In the genomic region with DNA sequence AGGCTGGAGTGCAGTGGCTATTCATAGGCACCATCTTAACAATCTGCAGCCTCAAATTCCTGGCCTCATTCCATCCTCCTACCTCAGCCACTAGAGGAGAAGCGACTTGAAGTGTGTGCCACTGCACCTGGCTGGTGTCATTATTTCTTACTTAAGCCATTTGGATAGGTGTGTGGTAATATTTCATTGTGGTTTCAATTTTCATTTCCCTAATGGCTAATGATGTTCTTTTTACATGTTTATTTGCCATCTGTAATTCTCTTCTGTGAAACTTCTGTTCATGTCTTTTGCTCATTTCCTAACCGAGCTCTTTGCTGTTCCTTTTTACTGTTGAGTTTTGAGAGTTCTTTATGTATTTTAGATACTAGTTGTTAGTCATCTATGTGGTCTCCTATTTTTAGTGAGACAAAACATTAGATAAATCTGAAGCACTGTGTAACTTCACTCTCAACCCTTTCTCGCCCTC, we compare ENCODE assay signal across 9 cellular contexts.
DNase-seq lines count a peak whose midpoint lies in the region; ATAC-seq and TF ChIP-seq lines count a peak whose summit lies in the region.
"Had no signal": no experiment of that assay in that cellular context is flagged by ENCODE, and none has a peak within 500 bp of the region (broad histone marks: within the 10 kb centered on the region; RNA-seq: fewer than 3 reads in every experiment).

No MANE protein-coding gene starts in this region.

- ATAC-seq in GM19025 (IDR thresholded peaks at IDR 0.05; ENCODE audit: low read depth, unreplicated experiment), result peak; percentile 71
- ATAC-seq in HG03064 (IDR thresholded peaks at IDR 0.05; ENCODE audit: low read depth, unreplicated experiment), result peak; percentile 70
- no peak for ATAC-seq in sciatic nerve

- H3K27me3 ChIP-seq in SK-N-SH (ENCODE audit: insufficient read depth), result no peaks in the 10 kb centered on the region

- DNase-seq in DMS79 (lab: John Stamatoyannopoulos, UW) (peak; percentile 63), RPMI8226 (peak; percentile 94), sciatic nerve (ENCODE audit: low spot score) (no peak), Calu3 (no peak), GM19238 (ENCODE audit: insufficient read length, low spot score) (no peak), SK-N-SH (no peak)
- DNase-seq: NCI-H2081 treated with DMSO at 0.1 percent for 48 hours had no signal

- H3K9me3 Mint-ChIP-seq in Calu3 (ENCODE audit: low read depth, unreplicated experiment), result no peaks in the 10 kb centered on the region

- TF ChIP-seq RAD21 in SK-N-SH (IDR thresholded peaks at IDR 0.05; ENCODE audit: low read length), result no peak

- H3K79me2 ChIP-seq in SK-N-SH (ENCODE audit: insufficient read depth), result peaks cover 35% of the 10 kb centered on the region

- H3K4me3 Mint-ChIP-seq in Calu3 (ENCODE audit: low read depth, unreplicated experiment), result no peak overlapping the region

- CTCF ChIA-PET in Calu3 (lab: Charles Lee), result no interaction called here
- CTCF ChIA-PET in SK-N-SH (lab: Yijun Ruan, JAX), result interaction anchor here (1.0 kb wide), 1 partner anchor 11 kb away, joined by 3 read pairs; no protein-coding TSS in a partner anchor

- TF ChIP-seq CTCF in Calu3 (IDR thresholded peaks at IDR 0.05; ENCODE audit: unreplicated experiment) (no peak), SK-N-SH (IDR thresholded peaks at IDR 0.05) (no peak)

- peaks cover 9% of the 10 kb centered on the region for H3K4me1 Mint-ChIP-seq in Calu3 (ENCODE audit: low read depth, unreplicated experiment)

- H3K4me3 ChIP-seq in SK-N-SH (ENCODE audit: low read depth in 2 of 2, low read length in 1 of 2), result no peak overlapping the region

- no peak overlapping the region for H2AFZ ChIP-seq in SK-N-SH (ENCODE audit: low read depth)

- H3K9me3 ChIP-seq in SK-N-SH, result no peaks in the 10 kb centered on the region

- no peak overlapping the region for H3K9ac ChIP-seq in SK-N-SH

- TF ChIP-seq EP300 in SK-N-SH (IDR thresholded peaks at IDR 0.05; ENCODE audit: borderline replicate concordance in 1 of 2, low read depth in 1 of 2, low read length in 1 of 2), result no peak

- H3K27ac ChIP-seq in SK-N-SH (ENCODE audit: low read depth in 2 of 2, low read length in 1 of 2), result peak overlapping the region in 1 of 2 experiments; percentile 21; a peak in 2 of 4 replicates

- peaks cover 8% of the 10 kb centered on the region for H3F3A ChIP-seq in SK-N-SH (replicated peaks; ENCODE audit: insufficient read depth)

- H4K20me1 ChIP-seq in SK-N-SH (ENCODE audit: insufficient read depth), result no peaks in the 10 kb centered on the region

- 95% methylated on average over 3 of the region's 3 CpGs for WGBS in SK-N-SH (ENCODE audit: low lambda C conversion rate)

- no peaks in the 10 kb centered on the region for H3K4me1 ChIP-seq in SK-N-SH (ENCODE audit: control insufficient read depth in 1 of 2, insufficient read depth in 2 of 2, low read depth in 1 of 2, low read length in 1 of 2)

- H3K9me2 ChIP-seq in SK-N-SH, result no peaks in the 10 kb centered on the region

- H3K36me3 Mint-ChIP-seq in Calu3 (ENCODE audit: insufficient read depth, unreplicated experiment), result peaks cover 6% of the 10 kb centered on the region

- peaks cover 0 to 5% of the 10 kb centered on the region in 2 experiments for H3K36me3 ChIP-seq in SK-N-SH (replicated peaks in 1 of 2; ENCODE audit: control insufficient read depth in 1 of 2, insufficient read depth in 2 of 2, low read length in 1 of 2)

- POLR2A ChIA-PET in SK-N-SH (lab: Yijun Ruan, JAX), result no interaction called here

- intact Hi-C loops in sciatic nerve (cut with DNase I) (no loop called here), Calu3 (cut with micrococcal nuclease; ENCODE audit: unreplicated experiment) (no loop called here)

- no peaks in the 10 kb centered on the region for H3K27me3 Mint-ChIP-seq in Calu3 (ENCODE audit: unreplicated experiment)

- H3K27ac Mint-ChIP-seq in Calu3 (ENCODE audit: unreplicated experiment), result no peak overlapping the region

- BruUV-seq in Calu3 (replicated peaks; lab: Mats Ljungman, UMichigan), result no TSS peak

- no peak overlapping the region for H3K4me2 ChIP-seq in SK-N-SH

TF ChIP-seq in SK-N-SH, 30 proteins besides CTCF, POLR2A, EP300 and RAD21:
- TF ChIP-seq EZH2phosphoT487 (IDR thresholded peaks at IDR 0.05; ENCODE audit: borderline replicate concordance, low read depth) (no peak), GATA2 (CRISPR knock-in tag; IDR thresholded peaks at IDR 0.05) (no peak), NFIC (IDR thresholded peaks at IDR 0.05; ENCODE audit: borderline replicate concordance) (no peak), RFX5 (IDR thresholded peaks at IDR 0.05; ENCODE audit: low read length) (no peak), USF1 (IDR thresholded peaks at IDR 0.05; ENCODE audit: borderline replicate concordance, low read depth) (no peak), FOXM1 (IDR thresholded peaks at IDR 0.05; ENCODE audit: low read depth) (no peak), RXRA (IDR thresholded peaks at IDR 0.05; ENCODE audit: borderline replicate concordance, low read depth) (no peak), YY1 (IDR thresholded peaks at IDR 0.05; ENCODE audit: low read depth) (no peak), MXI1 (IDR thresholded peaks at IDR 0.05; ENCODE audit: low read depth, low read length) (no peak), RCOR1 (IDR thresholded peaks at IDR 0.05; ENCODE audit: low read length) (no peak), TEAD4 (IDR thresholded peaks at IDR 0.05; ENCODE audit: borderline replicate concordance, insufficient read depth) (no peak), FOXJ3 (CRISPR knock-in tag; IDR thresholded peaks at IDR 0.05) (no peak)
- TF ChIP-seq, protein P1, sequence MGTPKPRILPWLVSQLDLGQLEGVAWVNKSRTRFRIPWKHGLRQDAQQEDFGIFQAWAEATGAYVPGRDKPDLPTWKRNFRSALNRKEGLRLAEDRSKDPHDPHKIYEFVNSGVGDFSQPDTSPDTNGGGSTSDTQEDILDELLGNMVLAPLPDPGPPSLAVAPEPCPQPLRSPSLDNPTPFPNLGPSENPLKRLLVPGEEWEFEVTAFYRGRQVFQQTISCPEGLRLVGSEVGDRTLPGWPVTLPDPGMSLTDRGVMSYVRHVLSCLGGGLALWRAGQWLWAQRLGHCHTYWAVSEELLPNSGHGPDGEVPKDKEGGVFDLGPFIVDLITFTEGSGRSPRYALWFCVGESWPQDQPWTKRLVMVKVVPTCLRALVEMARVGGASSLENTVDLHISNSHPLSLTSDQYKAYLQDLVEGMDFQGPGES (IDR thresholded peaks at IDR 0.05; ENCODE audit: low read depth, low read length), result no peak
- TF ChIP-seq, protein P2, sequence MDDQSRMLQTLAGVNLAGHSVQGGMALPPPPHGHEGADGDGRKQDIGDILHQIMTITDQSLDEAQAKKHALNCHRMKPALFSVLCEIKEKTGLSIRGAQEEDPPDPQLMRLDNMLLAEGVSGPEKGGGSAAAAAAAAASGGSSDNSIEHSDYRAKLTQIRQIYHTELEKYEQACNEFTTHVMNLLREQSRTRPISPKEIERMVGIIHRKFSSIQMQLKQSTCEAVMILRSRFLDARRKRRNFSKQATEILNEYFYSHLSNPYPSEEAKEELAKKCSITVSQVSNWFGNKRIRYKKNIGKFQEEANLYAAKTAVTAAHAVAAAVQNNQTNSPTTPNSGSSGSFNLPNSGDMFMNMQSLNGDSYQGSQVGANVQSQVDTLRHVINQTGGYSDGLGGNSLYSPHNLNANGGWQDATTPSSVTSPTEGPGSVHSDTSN (IDR thresholded peaks at IDR 0.05), result no peak
- TF ChIP-seq, protein P3, sequence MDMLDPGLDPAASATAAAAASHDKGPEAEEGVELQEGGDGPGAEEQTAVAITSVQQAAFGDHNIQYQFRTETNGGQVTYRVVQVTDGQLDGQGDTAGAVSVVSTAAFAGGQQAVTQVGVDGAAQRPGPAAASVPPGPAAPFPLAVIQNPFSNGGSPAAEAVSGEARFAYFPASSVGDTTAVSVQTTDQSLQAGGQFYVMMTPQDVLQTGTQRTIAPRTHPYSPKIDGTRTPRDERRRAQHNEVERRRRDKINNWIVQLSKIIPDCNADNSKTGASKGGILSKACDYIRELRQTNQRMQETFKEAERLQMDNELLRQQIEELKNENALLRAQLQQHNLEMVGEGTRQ (IDR thresholded peaks at IDR 0.05; ENCODE audit: borderline replicate concordance, low read depth, low read length), result no peak

Comparison
In these comparisons a context has a peak if more than half of its experiments do, and no peak if none do; other contexts are left out.
1. DNase-seq: peak in DMS79 (single experiment) and RPMI8226 (single experiment); none in sciatic nerve (single experiment), Calu3 (single experiment), GM19238 (single experiment) and SK-N-SH (single experiment).